In the genomic region with DNA sequence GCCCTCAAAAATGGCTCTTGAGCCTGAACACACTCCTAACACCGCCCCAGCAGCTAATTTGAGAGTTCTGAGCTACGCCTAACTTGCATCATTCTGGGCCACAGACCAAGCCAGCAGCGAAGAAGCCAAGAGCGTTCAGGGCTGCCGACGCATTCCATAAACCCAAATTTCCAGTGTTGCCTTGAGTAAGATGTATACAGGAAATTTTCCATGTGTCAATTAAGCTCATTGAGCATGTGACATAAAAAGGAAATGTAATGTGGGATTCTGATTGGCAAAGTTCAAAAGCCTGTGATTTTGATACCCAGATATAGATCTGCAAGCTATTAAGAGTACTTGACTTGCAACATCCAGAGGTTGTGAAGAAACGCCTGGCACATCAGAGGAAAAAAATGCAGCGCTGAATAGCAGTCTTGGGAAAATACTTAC, we compare ENCODE assay signal across 15 cellular contexts.
A peak's percentile ranks its signal among the peaks of the same experiment; 100 is the strongest.
DNase-seq lines count a peak whose midpoint lies in the region; ATAC-seq, FAIRE-seq and TF ChIP-seq lines count a peak whose summit lies in the region.
"Had no signal": no experiment of that assay in that cellular context is flagged by ENCODE, and none has a peak within 500 bp of the region (broad histone marks: within the 10 kb centered on the region; RNA-seq: fewer than 3 reads in every experiment).

No MANE protein-coding gene starts in this region.

- H3K27me3 Mint-ChIP-seq in activated CD8-positive, alpha-beta memory T cell treated with anti-CD3 and anti-CD28 coated beads, Interleukin-2, amount 10 ng/mL, durations not matched to agents 7 days and 5 days: no peaks in the 10 kb centered on the region

- H3K27me3 ChIP-seq in bronchial epithelial cell (ENCODE audit: control insufficient read depth, insufficient read depth, low read length): no peaks in the 10 kb centered on the region

- TF ChIP-seq CTCF in bronchial epithelial cell (IDR thresholded peaks at IDR 0.05; ENCODE audit: insufficient read depth, low read length, severe bottlenecking): no peak

- CTCF ChIA-PET in activated CD8-positive, alpha-beta memory T cell treated with anti-CD3 and anti-CD28 coated beads, Interleukin-2, amount 10 ng/mL, durations not matched to agents 7 days and 5 days (lab: Charles Lee): no interaction called here

- ATAC-seq in GM21390 (IDR thresholded peaks at IDR 0.05; ENCODE audit: unreplicated experiment): no peak
- no peak for ATAC-seq in activated CD8-positive, alpha-beta memory T cell treated with anti-CD3 and anti-CD28 coated beads, Interleukin-2, amount 10 ng/mL, durations not matched to agents 7 days and 5 days
- ATAC-seq in GM19023 (IDR thresholded peaks at IDR 0.05; ENCODE audit: unreplicated experiment): no peak
- no peak for ATAC-seq in HG02610 (IDR thresholded peaks at IDR 0.05; ENCODE audit: unreplicated experiment)
- ATAC-seq: activated CD4-positive, CD25-positive, alpha-beta regulatory T cell treated with anti-CD3 and anti-CD28 coated beads, Interleukin-2, amount 50 U/mL, for 24 hours; effector memory CD8-positive, alpha-beta T cell had no signal

- no peaks in the 10 kb centered on the region for H3K9me3 Mint-ChIP-seq in activated CD8-positive, alpha-beta memory T cell treated with anti-CD3 and anti-CD28 coated beads, Interleukin-2, amount 10 ng/mL, durations not matched to agents 7 days and 5 days (ENCODE audit: low read depth)
- H3K9me3 Mint-ChIP-seq: effector memory CD8-positive, alpha-beta T cell had no signal

- FAIRE-seq in bronchial epithelial cell (lab: Jason Lieb, UNC): no peak
- FAIRE-seq: GM12891 had no signal

- H3K36me3 Mint-ChIP-seq in activated CD8-positive, alpha-beta memory T cell treated with anti-CD3 and anti-CD28 coated beads, Interleukin-2, amount 10 ng/mL, durations not matched to agents 7 days and 5 days: no peaks in the 10 kb centered on the region

- H3K4me3 ChIP-seq in bronchial epithelial cell (ENCODE audit: low read depth, low read length): no peak overlapping the region
- H3K4me3 ChIP-seq in skeletal muscle cell (ENCODE audit: low read depth, low read length): no peak overlapping the region

- no peaks in the 10 kb centered on the region for H3K36me3 ChIP-seq in bronchial epithelial cell (ENCODE audit: control insufficient read depth, insufficient read depth, low read length)

- DNase-seq in DMS79 (lab: John Stamatoyannopoulos, UW) (peak; percentile 6), bronchial epithelial cell (ENCODE audit: low read depth) (peak; percentile 14), iris pigment epithelial cell (ENCODE audit: low read depth) (peak; percentile 95), skeletal muscle cell (ENCODE audit: low read depth) (peak; percentile 92)
- no peak for DNase-seq in activated CD8-positive, alpha-beta memory T cell treated with anti-CD3 and anti-CD28 coated beads, Interleukin-2, amount 10 ng/mL, durations not matched to agents 7 days and 5 days
- DNase-seq: activated gamma-delta T cell; effector memory CD8-positive, alpha-beta T cell; NCI-H345; SIG-M5; stimulated activated CD4-positive, alpha-beta T cell treated with anti-CD3 and anti-CD28 coated beads, Interleukin-12 subunit alpha, Interleukin-12 subunit beta, amount 100 ng/mL, for 4 hours had no signal

- no peak overlapping the region for H3K27ac Mint-ChIP-seq in activated CD8-positive, alpha-beta memory T cell treated with anti-CD3 and anti-CD28 coated beads, Interleukin-2, amount 10 ng/mL, durations not matched to agents 7 days and 5 days
- H3K27ac Mint-ChIP-seq: effector memory CD8-positive, alpha-beta T cell had no signal

- no peaks in the 10 kb centered on the region for H3K4me1 Mint-ChIP-seq in activated CD8-positive, alpha-beta memory T cell treated with anti-CD3 and anti-CD28 coated beads, Interleukin-2, amount 10 ng/mL, durations not matched to agents 7 days and 5 days

- H3K4me3 Mint-ChIP-seq in activated CD8-positive, alpha-beta memory T cell treated with anti-CD3 and anti-CD28 coated beads, Interleukin-2, amount 10 ng/mL, durations not matched to agents 7 days and 5 days: no peak overlapping the region
- H3K4me3 Mint-ChIP-seq: effector memory CD8-positive, alpha-beta T cell had no signal
